ENCODE assay signal across 1 cellular context in the genomic region with DNA sequence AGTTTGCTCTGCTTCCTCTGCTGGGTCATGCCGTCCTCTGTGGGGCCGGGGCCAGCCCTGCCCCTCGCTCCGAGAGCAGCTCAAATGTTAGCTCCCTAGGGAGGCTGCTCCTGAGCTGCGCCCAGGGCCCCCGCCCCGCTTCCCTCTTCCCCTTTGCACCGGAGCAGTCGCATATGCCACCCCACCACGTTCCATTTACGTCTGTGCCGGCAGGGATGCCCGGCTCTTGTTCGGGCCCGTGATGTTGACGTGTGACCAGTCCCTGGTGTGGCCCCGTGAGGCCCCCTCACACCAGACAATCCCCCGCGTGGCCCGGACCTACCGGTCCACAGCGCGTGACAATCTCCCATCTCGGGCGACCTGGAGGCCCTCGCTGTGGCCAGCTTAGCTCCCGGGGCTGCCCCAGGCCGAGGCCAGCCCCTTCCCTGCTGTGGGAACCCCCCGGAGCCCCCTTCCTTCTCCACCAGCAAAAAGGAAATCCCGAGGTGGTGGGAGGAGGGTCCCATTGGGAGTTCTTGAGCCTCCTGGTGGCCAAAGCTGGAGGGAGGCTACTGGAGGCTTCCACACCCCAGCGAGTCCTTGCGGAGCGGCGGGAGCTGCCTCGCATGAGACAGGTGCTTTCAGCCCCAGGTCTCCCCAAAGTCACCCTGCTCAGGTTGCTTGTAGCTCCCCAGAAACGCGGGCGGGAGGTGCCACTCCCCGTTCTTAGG.
TF ChIP-seq lines count a peak whose summit lies in the region.

No MANE protein-coding gene starts in this region.

TF ChIP-seq in GM23338, 12 proteins besides CTCF, POLR2A, EP300 and RAD21 (continued from another document):
- TF ChIP-seq CREB1 (CRISPR knock-in tag; IDR thresholded peaks at IDR 0.05; ENCODE audit: low read depth), result no peak
- TF ChIP-seq POLR2AphosphoS5 (IDR thresholded peaks at IDR 0.05; ENCODE audit: low read depth), result no peak
- no peak for TF ChIP-seq NANOG (IDR thresholded peaks at IDR 0.05; ENCODE audit: borderline replicate concordance)
- no peak for TF ChIP-seq ZNF114 (CRISPR knock-in tag; IDR thresholded peaks at IDR 0.05)
- no peak for TF ChIP-seq JUNB (IDR thresholded peaks at IDR 0.05; ENCODE audit: unreplicated experiment)
